ENCODE assay signal across 9 cellular contexts in the genomic region with DNA sequence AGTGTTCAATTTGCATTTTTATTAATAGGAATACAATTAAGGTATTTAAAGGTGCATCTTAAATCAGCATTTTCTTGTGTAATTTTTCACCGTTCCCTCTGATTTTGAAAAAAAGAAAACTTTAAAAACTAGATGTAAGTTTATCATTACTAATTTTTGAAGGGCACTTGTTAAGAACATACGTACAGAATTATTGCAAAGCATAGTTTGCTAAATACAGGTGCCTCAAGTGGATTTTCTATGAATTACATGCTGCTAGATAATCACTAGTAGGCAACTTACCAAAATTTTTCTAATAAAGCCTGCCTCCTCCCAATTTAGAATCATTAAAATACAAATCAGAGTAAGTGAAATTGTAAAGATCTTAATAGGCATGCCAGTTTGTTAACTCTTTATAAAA. TPM values are rescaled to one million over a fixed set of nuclear protein-coding genes. Genes with fewer than 3 reads are reported as not detected.
DNase-seq lines count a peak whose midpoint lies in the region; ATAC-seq, FAIRE-seq and TF ChIP-seq lines count a peak whose summit lies in the region.
"Had no signal": no experiment of that assay in that cellular context is flagged by ENCODE, and none has a peak within 500 bp of the region (broad histone marks: within the 10 kb centered on the region; RNA-seq: fewer than 3 reads in every experiment).

No MANE protein-coding gene starts in this region.

- no peaks in the 10 kb centered on the region for H3K79me2 ChIP-seq in PC-9 (ENCODE audit: low read depth)

- no peaks in the 10 kb centered on the region for H3K4me1 ChIP-seq in CD8-positive, alpha-beta T cell (ENCODE audit: insufficient read depth, low read length)
- H3K4me1 ChIP-seq in PC-9 (replicated peaks; ENCODE audit: insufficient read depth) = no peaks in the 10 kb centered on the region

- peaks cover 28% of the 10 kb centered on the region for H3K4me1 Mint-ChIP-seq in CD8-positive, alpha-beta T cell (ENCODE audit: low read depth)
- H3K4me1 Mint-ChIP-seq in activated T-cell treated with anti-CD3 and anti-CD28 coated beads, Interleukin-2, amount 50 U/mL, for 72 hours (ENCODE audit: low read depth) = peaks cover 7% of the 10 kb centered on the region

- DNase-seq in CD8-positive, alpha-beta T cell = no peak
- DNase-seq in PC-9 (no peak), kidney epithelial cell (ENCODE audit: low read depth) (no peak), GM12892 (ENCODE audit: insufficient read length) (no peak)
- no peak for DNase-seq in activated T-cell treated with anti-CD3 and anti-CD28 coated beads, Interleukin-2, amount 50 U/mL, for 72 hours
- DNase-seq: activated CD4-positive, alpha-beta T cell treated with anti-CD3 and anti-CD28 coated beads, Interleukin-2, amount 10 ng/mL, durations not matched to agents 7 days and 5 days; foreskin fibroblast had no signal

- no peaks in the 10 kb centered on the region for H3K9me3 Mint-ChIP-seq in CD8-positive, alpha-beta T cell
- no peaks in the 10 kb centered on the region for H3K9me3 Mint-ChIP-seq in activated T-cell treated with anti-CD3 and anti-CD28 coated beads, Interleukin-2, amount 50 U/mL, for 72 hours
- H3K9me3 Mint-ChIP-seq: activated CD4-positive, alpha-beta T cell treated with anti-CD3 and anti-CD28 coated beads, Interleukin-2, amount 10 ng/mL, durations not matched to agents 7 days and 5 days had no signal

- intact Hi-C loops in CD8-positive, alpha-beta T cell (cut with DNase I, micrococcal nuclease) = no loop called here
- intact Hi-C loops in PC-9 (cut with micrococcal nuclease; ENCODE audit: unreplicated experiment) = no loop called here

- H3K36me3 ChIP-seq in CD8-positive, alpha-beta T cell (ENCODE audit: insufficient read depth, low read length) = no peaks in the 10 kb centered on the region
- H3K36me3 ChIP-seq in PC-9 (ENCODE audit: low read depth) (no peaks in the 10 kb centered on the region), kidney epithelial cell (ENCODE audit: control insufficient read depth, insufficient read depth, low read length) (no peaks in the 10 kb centered on the region)

- no peaks in the 10 kb centered on the region for H3K27me3 ChIP-seq in CD8-positive, alpha-beta T cell (ENCODE audit: insufficient read depth, low read length)
- no peaks in the 10 kb centered on the region for H3K27me3 ChIP-seq in PC-9 (ENCODE audit: insufficient read depth, low read depth)
- no peaks in the 10 kb centered on the region for H3K27me3 ChIP-seq in kidney epithelial cell (ENCODE audit: control insufficient read depth, insufficient read depth, low read length)

- H3K4me3 Mint-ChIP-seq in CD8-positive, alpha-beta T cell = no peak overlapping the region
- no peak overlapping the region for H3K4me3 Mint-ChIP-seq in activated T-cell treated with anti-CD3 and anti-CD28 coated beads, Interleukin-2, amount 50 U/mL, for 72 hours
- H3K4me3 Mint-ChIP-seq: activated CD4-positive, alpha-beta T cell treated with anti-CD3 and anti-CD28 coated beads, Interleukin-2, amount 10 ng/mL, durations not matched to agents 7 days and 5 days had no signal

- ATAC-seq in CD8-positive, alpha-beta T cell = no peak
- ATAC-seq in GM18909 (IDR thresholded peaks at IDR 0.05; ENCODE audit: poor library complexity, unreplicated experiment) (peak; percentile 65), HG03432 (IDR thresholded peaks at IDR 0.05; ENCODE audit: unreplicated experiment) (no peak)
- ATAC-seq in activated T-cell treated with anti-CD3 and anti-CD28 coated beads, Interleukin-2, amount 50 U/mL, for 72 hours (replicated peaks in 1 of 2) = no peak

- H4K20me1 ChIP-seq in PC-9 (ENCODE audit: insufficient read depth) = no peaks in the 10 kb centered on the region

- H3K4me2 ChIP-seq in PC-9 = no peak overlapping the region

- H3K27ac Mint-ChIP-seq in CD8-positive, alpha-beta T cell = no peak overlapping the region
- no peak overlapping the region for H3K27ac Mint-ChIP-seq in activated T-cell treated with anti-CD3 and anti-CD28 coated beads, Interleukin-2, amount 50 U/mL, for 72 hours
- H3K27ac Mint-ChIP-seq: activated CD4-positive, alpha-beta T cell treated with anti-CD3 and anti-CD28 coated beads, Interleukin-2, amount 10 ng/mL, durations not matched to agents 7 days and 5 days had no signal

- no peak overlapping the region for H3K4me3 ChIP-seq in CD8-positive, alpha-beta T cell (ENCODE audit: low read depth, low read length)
- H3K4me3 ChIP-seq in PC-9 (no peak overlapping the region), kidney epithelial cell (ENCODE audit: low read depth, low read length) (no peak overlapping the region)

- CTCF ChIA-PET in CD8-positive, alpha-beta T cell (lab: Charles Lee) = interaction anchor here (0.7 kb wide), 1 partner anchor 98 kb away, joined by 3 read pairs; no protein-coding TSS in a partner anchor
- CTCF ChIA-PET in PC-9 (lab: Charles Lee) = no interaction called here

- no peak overlapping the region for H2AFZ ChIP-seq in PC-9

- no peaks in the 10 kb centered on the region for H3K9me3 ChIP-seq in CD8-positive, alpha-beta T cell (ENCODE audit: low read length)
- H3K9me3 ChIP-seq in PC-9 (ENCODE audit: insufficient read depth, low read depth) = no peaks in the 10 kb centered on the region

- no peaks in the 10 kb centered on the region for H3K9me2 ChIP-seq in PC-9 (ENCODE audit: insufficient read depth)

- no peak for TF ChIP-seq POLR2A in GM12892 (IDR thresholded peaks at IDR 0.05; ENCODE audit: low read depth, low read length)

- no peak overlapping the region for H3K27ac ChIP-seq in CD8-positive, alpha-beta T cell (ENCODE audit: low read depth, low read length)
- H3K27ac ChIP-seq in PC-9 = no peak overlapping the region

- BruUV-seq in PC-9 (replicated peaks; lab: Mats Ljungman, UMichigan) = no TSS peak

- no peak for FAIRE-seq in GM12892 (lab: Jason Lieb, UNC)

- H3K36me3 Mint-ChIP-seq in CD8-positive, alpha-beta T cell = peaks cover 3% of the 10 kb centered on the region
- H3K36me3 Mint-ChIP-seq in activated T-cell treated with anti-CD3 and anti-CD28 coated beads, Interleukin-2, amount 50 U/mL, for 72 hours (ENCODE audit: insufficient read depth in 2 of 2) = no peaks in the 10 kb centered on the region

- POLR2A ChIA-PET in CD8-positive, alpha-beta T cell (lab: Charles Lee) = no interaction called here
- POLR2A ChIA-PET in PC-9 (lab: Charles Lee; ENCODE audit: unreplicated experiment) = no interaction called here

- no peaks in the 10 kb centered on the region for H3F3A ChIP-seq in PC-9 (ENCODE audit: insufficient read depth, low read depth)

- no peaks in the 10 kb centered on the region for H3K27me3 Mint-ChIP-seq in CD8-positive, alpha-beta T cell (ENCODE audit: low read depth)
- no peaks in the 10 kb centered on the region for H3K27me3 Mint-ChIP-seq in activated T-cell treated with anti-CD3 and anti-CD28 coated beads, Interleukin-2, amount 50 U/mL, for 72 hours (ENCODE audit: low read depth)
- H3K27me3 Mint-ChIP-seq: activated CD4-positive, alpha-beta T cell treated with anti-CD3 and anti-CD28 coated beads, Interleukin-2, amount 10 ng/mL, durations not matched to agents 7 days and 5 days had no signal

- peak; percentile 48 for TF ChIP-seq CTCF in CD8-positive, alpha-beta T cell (IDR thresholded peaks at IDR 0.05)
- TF ChIP-seq CTCF in PC-9 (conservative IDR thresholded peaks at IDR 0.05) (peak; percentile 47; the same call in 1 of the 2 replicates), kidney epithelial cell (IDR thresholded peaks at IDR 0.05; ENCODE audit: insufficient read depth, low read length, poor library complexity, severe bottlenecking) (peak; percentile 27)

RNA-seq across cellular contexts. Expression of a gene that starts 8.5 kb away (rescaled TPM):
- 10 to 100 TPM; 11.7 to 14.0 TPM for total RNA-seq in CD8-positive, alpha-beta T cell
- total RNA-seq in PC-9 (2021) = 0.58 and 1.5 TPM in 2 replicates
- total RNA-seq in kidney epithelial cell = 3.4 and 11.0 TPM in 2 replicates
- 1 to 10 TPM; 4.4 to 7.6 TPM for total RNA-seq in activated T-cell treated with anti-CD3 and anti-CD28 coated beads, Interleukin-2, amount 50 U/mL, for 72 hours
- not detected for polyA plus RNA-seq in GM12892 (2012; ENCODE audit: missing spikeins)
